In genomic region chr6:39114395-39114706, GRCh38 we compare ENCODE assay signal across 8 cellular contexts. TPM values are rescaled to one million over a fixed set of nuclear protein-coding genes. Genes with fewer than 3 reads are reported as not detected.
DNase-seq lines count a peak whose midpoint lies in the region; ATAC-seq and TF ChIP-seq lines count a peak whose summit lies in the region.

No MANE protein-coding gene starts in this region.

- no peak for TF ChIP-seq POLR2A in breast epithelium (IDR thresholded peaks at IDR 0.05)

- no peak for DNase-seq in GM06990 (ENCODE audit: extremely low read depth, insufficient read length)
- no peak for DNase-seq in breast epithelium (ENCODE audit: low spot score in 2 of 2)
- no peak for DNase-seq in mesenchymal stem cell
- no peak for DNase-seq in hypothalamus (lab: John Stamatoyannopoulos, UW)
- no peak for DNase-seq in amniotic stem cell (lab: John Stamatoyannopoulos, UW)

- no peak overlapping the region for H3K14ac ChIP-seq in mesenchymal stem cell (ENCODE audit: low read length in 2 of 2)

- no peaks in the 10 kb centered on the region for H3K79me2 ChIP-seq in KMS-11 (ENCODE audit: insufficient read depth, low read depth)

- peak; percentile 8 for ATAC-seq in GM21619 (IDR thresholded peaks at IDR 0.05; ENCODE audit: unreplicated experiment)

- H3K9ac ChIP-seq in KMS-11 (peak overlapping the region; percentile 73), mesenchymal stem cell (ENCODE audit: low read length) (peak overlapping the region; percentile 92)

- H3K4ac ChIP-seq in mesenchymal stem cell (ENCODE audit: low read depth in 1 of 2, low read length in 2 of 2): peak overlapping the region in 1 of 2 experiments; percentile 7

- no peaks in the 10 kb centered on the region for H3K36me3 ChIP-seq in GM06990 (ENCODE audit: control insufficient read depth, insufficient read depth, low read length)
- no peaks in the 10 kb centered on the region for H3K36me3 ChIP-seq in KMS-11 (ENCODE audit: insufficient read depth)
- peaks cover 6% of the 10 kb centered on the region for H3K36me3 ChIP-seq in breast epithelium
- peaks cover under 1 to 24% of the 10 kb centered on the region in 2 experiments for H3K36me3 ChIP-seq in mesenchymal stem cell (ENCODE audit: control insufficient read depth in 1 of 2, insufficient read depth in 2 of 2, low read depth in 1 of 2, low read length in 2 of 2)
- H3K36me3 ChIP-seq in urinary bladder (ENCODE audit: insufficient read depth): no peaks in the 10 kb centered on the region

- H3K4me3 ChIP-seq in GM06990 (replicated peaks; ENCODE audit: low read depth, low read length) (peak overlapping the region; percentile 79), KMS-11 (IDR thresholded peaks at IDR 0.05; ENCODE audit: insufficient read depth, low read depth, low read length) (peak overlapping the region; percentile 42), breast epithelium (peak overlapping the region; percentile 75 to 95 (median 75)), mesenchymal stem cell (ENCODE audit: insufficient read depth in 1 of 2, low read depth in 1 of 2, low read length in 2 of 2) (peak overlapping the region; percentile 71 to 82), urinary bladder (ENCODE audit: low read depth, low read length) (peak overlapping the region; percentile 61)

- H2AK5ac ChIP-seq in mesenchymal stem cell (ENCODE audit: low read length, severe bottlenecking): no peak overlapping the region

- H3K27ac ChIP-seq in KMS-11 (peak overlapping the region; percentile 77), breast epithelium (peak overlapping the region; percentile 97 to 99), mesenchymal stem cell (ENCODE audit: low read length, poor library complexity, severe bottlenecking) (no peak overlapping the region), urinary bladder (ENCODE audit: low read depth) (peak overlapping the region; percentile 89)

- H3K9me3 ChIP-seq in breast epithelium (no peaks in the 10 kb centered on the region), mesenchymal stem cell (ENCODE audit: control insufficient read depth, low read length) (no peaks in the 10 kb centered on the region)

- H3K27me3 ChIP-seq in GM06990 (replicated peaks; ENCODE audit: control insufficient read depth, insufficient read depth, low read length) (no peaks in the 10 kb centered on the region), KMS-11 (ENCODE audit: insufficient read depth, low read depth) (no peaks in the 10 kb centered on the region), breast epithelium (no peaks in the 10 kb centered on the region), mesenchymal stem cell (ENCODE audit: control insufficient read depth in 1 of 2, insufficient read depth in 1 of 2, low read length in 2 of 2) (no peaks in the 10 kb centered on the region)

- H3K4me1 ChIP-seq in KMS-11 (ENCODE audit: low read depth, poor library complexity, severe bottlenecking) (peaks cover 15% of the 10 kb centered on the region), breast epithelium (peaks cover 0 to 5% of the 10 kb centered on the region in 2 donors), mesenchymal stem cell (ENCODE audit: control insufficient read depth, insufficient read depth, low read depth, low read length) (peaks cover 3% of the 10 kb centered on the region), urinary bladder (ENCODE audit: insufficient read depth) (peaks cover 2% of the 10 kb centered on the region)

- no peak overlapping the region for H2BK12ac ChIP-seq in mesenchymal stem cell (ENCODE audit: low read length in 2 of 2)

- H3K23ac ChIP-seq in mesenchymal stem cell (ENCODE audit: low read length in 2 of 2): no peak overlapping the region

- H4K91ac ChIP-seq in mesenchymal stem cell (ENCODE audit: low read length): no peak overlapping the region

- peak overlapping the region; percentile 73 for H3K4me2 ChIP-seq in KMS-11
- peak overlapping the region; percentile 98 for H3K4me2 ChIP-seq in mesenchymal stem cell (ENCODE audit: low read length, poor library complexity, severe bottlenecking)

- peaks cover 3% of the 10 kb centered on the region for H3K79me1 ChIP-seq in mesenchymal stem cell (replicated peaks; ENCODE audit: low read length, poor library complexity, severe bottlenecking)

- intact Hi-C loops in breast epithelium (cut with DNase I; ENCODE audit: low total_unique reads): no loop called here

- no peak overlapping the region for H4K8ac ChIP-seq in mesenchymal stem cell (ENCODE audit: low read length)

- H2BK15ac ChIP-seq in mesenchymal stem cell (ENCODE audit: low read depth, poor library complexity, severe bottlenecking): peak overlapping the region; percentile 0

- H4K20me1 ChIP-seq in KMS-11 (ENCODE audit: insufficient read depth): no peaks in the 10 kb centered on the region

- WGBS in mesenchymal stem cell: 1% methylated on average over 11 of the region's 11 CpGs
- 2% methylated on average over 11 of the region's 11 CpGs for WGBS in urinary bladder

- no peak overlapping the region for H2BK5ac ChIP-seq in mesenchymal stem cell (ENCODE audit: low read depth, low read length, poor library complexity, severe bottlenecking)

- no peak overlapping the region for H2BK120ac ChIP-seq in mesenchymal stem cell (ENCODE audit: low read depth, low read length)

- TF ChIP-seq CTCF in GM06990 (IDR thresholded peaks at IDR 0.05; ENCODE audit: insufficient read depth, low read length, poor library complexity, severe bottlenecking) (no peak), KMS-11 (conservative IDR thresholded peaks at IDR 0.05; ENCODE audit: low read depth, low read length) (no peak), breast epithelium (IDR thresholded peaks at IDR 0.05) (no peak)

- peak overlapping the region in 1 of 2 experiments; percentile 91 for H3K18ac ChIP-seq in mesenchymal stem cell (ENCODE audit: low read depth in 1 of 2, low read length in 2 of 2)

- peak overlapping the region; percentile 99 for H2AFZ ChIP-seq in KMS-11 (ENCODE audit: low read depth)
- peak overlapping the region; percentile 8 for H2AFZ ChIP-seq in mesenchymal stem cell (ENCODE audit: low read depth, low read length)

RNA-seq across cellular contexts. Expression of gene SAYSD1, which starts 0.6 kb away (rescaled TPM):
- total RNA-seq in breast epithelium: 10 to 100 TPM; 21.3 to 35.3 (median 21.8) TPM
- 7.1 TPM for polyA plus RNA-seq in mesenchymal stem cell (2013, experiment 1 of 2)
- polyA plus RNA-seq in mesenchymal stem cell (2013, experiment 2 of 2): 7.4 TPM
- total RNA-seq in urinary bladder: 20.1 TPM
- polyA plus RNA-seq in urinary bladder: 12.6 TPM
